ENCODE assay signal across 8 cellular contexts in genomic region chrX:19991350-19991718, GRCh38. TPM values are rescaled to one million over a fixed set of nuclear protein-coding genes. Genes with fewer than 3 reads are reported as not detected.
DNase-seq lines count a peak whose midpoint lies in the region; ATAC-seq and TF ChIP-seq lines count a peak whose summit lies in the region.

No MANE protein-coding gene starts in this region.

- TF ChIP-seq CTCF in gastroesophageal sphincter (IDR thresholded peaks at IDR 0.05) = peak in 1 of 4 experiments; percentile 18
- TF ChIP-seq CTCF in GM13976 (IDR thresholded peaks at IDR 0.05; ENCODE audit: borderline replicate concordance, control extremely low read depth, extremely low read depth, insufficient read depth, missing control alignments) = no peak

- no peak for TF ChIP-seq POLR2A in gastroesophageal sphincter (IDR thresholded peaks at IDR 0.05)

- no peaks in the 10 kb centered on the region for H3K27me3 Mint-ChIP-seq in T-helper 2 cell treated with Interferon-gamma antibody and Interleukin-4, amounts not matched to agents 5 μg/mL and 100 μg/mL, for 36 hours (ENCODE audit: low read depth)
- H3K27me3 Mint-ChIP-seq in activated CD4-positive, alpha-beta T cell treated with anti-CD3 and anti-CD28 coated beads, Interleukin-2, amount 10 ng/mL, durations not matched to agents 7 days and 5 days = peaks cover 2% of the 10 kb centered on the region

- H3K27ac Mint-ChIP-seq in T-helper 2 cell treated with Interferon-gamma antibody and Interleukin-4, amounts not matched to agents 5 μg/mL and 100 μg/mL, for 36 hours = peak overlapping the region; percentile 87
- peak overlapping the region; percentile 88 for H3K27ac Mint-ChIP-seq in activated CD4-positive, alpha-beta T cell treated with anti-CD3 and anti-CD28 coated beads, Interleukin-2, amount 10 ng/mL, durations not matched to agents 7 days and 5 days

- H3K27me3 ChIP-seq in gastroesophageal sphincter = no peaks in the 10 kb centered on the region

- H3K36me3 ChIP-seq in gastroesophageal sphincter = no peaks in the 10 kb centered on the region

- WGBS in gastroesophageal sphincter (ENCODE audit: low coverage in 1 of 2), 2 donors = 65 to 100% methylated on average over 1 to 6 of the region's 6 CpGs

- H3K4me3 Mint-ChIP-seq in T-helper 2 cell treated with Interferon-gamma antibody and Interleukin-4, amounts not matched to agents 5 μg/mL and 100 μg/mL, for 36 hours = peak overlapping the region; percentile 85
- H3K4me3 Mint-ChIP-seq in activated CD4-positive, alpha-beta T cell treated with anti-CD3 and anti-CD28 coated beads, Interleukin-2, amount 10 ng/mL, durations not matched to agents 7 days and 5 days = peak overlapping the region; percentile 79

- ATAC-seq in gastroesophageal sphincter = no peak
- ATAC-seq in esophagus mucosa = no peak

- TF ChIP-seq EP300 in gastroesophageal sphincter (IDR thresholded peaks at IDR 0.05) = no peak

- POLR2A ChIA-PET in activated CD4-positive, alpha-beta T cell treated with anti-CD3 and anti-CD28 coated beads, Interleukin-2, amount 10 ng/mL, durations not matched to agents 7 days and 5 days (lab: Charles Lee) = no interaction called here

- H3K4me1 Mint-ChIP-seq in T-helper 2 cell treated with Interferon-gamma antibody and Interleukin-4, amounts not matched to agents 5 μg/mL and 100 μg/mL, for 36 hours (ENCODE audit: low read depth) = peaks cover 19% of the 10 kb centered on the region
- H3K4me1 Mint-ChIP-seq in activated CD4-positive, alpha-beta T cell treated with anti-CD3 and anti-CD28 coated beads, Interleukin-2, amount 10 ng/mL, durations not matched to agents 7 days and 5 days = peaks cover 19% of the 10 kb centered on the region

- no peaks in the 10 kb centered on the region for H3K9me3 Mint-ChIP-seq in T-helper 2 cell treated with Interferon-gamma antibody and Interleukin-4, amounts not matched to agents 5 μg/mL and 100 μg/mL, for 36 hours
- no peaks in the 10 kb centered on the region for H3K9me3 Mint-ChIP-seq in activated CD4-positive, alpha-beta T cell treated with anti-CD3 and anti-CD28 coated beads, Interleukin-2, amount 10 ng/mL, durations not matched to agents 7 days and 5 days

- H3K4me3 ChIP-seq in gastroesophageal sphincter = peak overlapping the region; percentile 76 to 95

- peaks cover 0 to 11% (median 0%) of the 10 kb centered on the region in 3 donors for H3K4me1 ChIP-seq in gastroesophageal sphincter

- H3K9me3 ChIP-seq in gastroesophageal sphincter = no peaks in the 10 kb centered on the region

- peaks cover 5% of the 10 kb centered on the region for H3K36me3 Mint-ChIP-seq in T-helper 2 cell treated with Interferon-gamma antibody and Interleukin-4, amounts not matched to agents 5 μg/mL and 100 μg/mL, for 36 hours (ENCODE audit: low read depth)
- peaks cover 3% of the 10 kb centered on the region for H3K36me3 Mint-ChIP-seq in activated CD4-positive, alpha-beta T cell treated with anti-CD3 and anti-CD28 coated beads, Interleukin-2, amount 10 ng/mL, durations not matched to agents 7 days and 5 days (ENCODE audit: low read depth)

- in situ Hi-C loops in GM13976 (cut with MboI; ENCODE audit: low sequenced_read_pairs, unreplicated experiment) = no loop called here

- CTCF ChIA-PET in activated CD4-positive, alpha-beta T cell treated with anti-CD3 and anti-CD28 coated beads, Interleukin-2, amount 10 ng/mL, durations not matched to agents 7 days and 5 days (lab: Charles Lee) = interaction anchor here (0.9 to 1.3 kb wide), 3 partner anchors 28 to 58 kb away, joined by 3 to 4 read pairs (median 3); no protein-coding TSS in a partner anchor

- DNase-seq in T-helper 2 cell treated with Interferon-gamma antibody and Interleukin-4, amounts not matched to agents 5 μg/mL and 100 μg/mL, for 36 hours (ENCODE audit: low spot score) = no peak
- no peak for DNase-seq in T-helper 2 cell
- peak; percentile 6 for DNase-seq in activated CD4-positive, alpha-beta T cell treated with anti-CD3 and anti-CD28 coated beads, Interleukin-2, amount 10 ng/mL, durations not matched to agents 7 days and 5 days
- no peak for DNase-seq in GM13976 (ENCODE audit: low spot score)
- no peak for DNase-seq in GF-D8 (lab: John Stamatoyannopoulos, UW)

- H3K27ac ChIP-seq in gastroesophageal sphincter (peak overlapping the region; percentile 44 to 84 (median 78)), temporal lobe (ENCODE audit: low read depth, low read length) (peak overlapping the region; percentile 58)

RNA-seq across cellular contexts. Expression of gene BCLAF3, which starts 0.5 kb away (rescaled TPM):
- total RNA-seq in activated CD4-positive, alpha-beta T cell treated with anti-CD3 and anti-CD28 coated beads, Interleukin-2, amount 10 ng/mL, durations not matched to agents 7 days and 5 days = 1 to 10 TPM; 6.8 to 7.3 TPM
- total RNA-seq in gastroesophageal sphincter (10 to 100 TPM in 1 of 4 donors, 1 to 10 TPM in 3; 5.9 to 22.6 (median 9.6) TPM), temporal lobe (39.1 TPM), esophagus mucosa (5.2 TPM)
